1 cellular context compared by ENCODE assay signal in the genomic region with DNA sequence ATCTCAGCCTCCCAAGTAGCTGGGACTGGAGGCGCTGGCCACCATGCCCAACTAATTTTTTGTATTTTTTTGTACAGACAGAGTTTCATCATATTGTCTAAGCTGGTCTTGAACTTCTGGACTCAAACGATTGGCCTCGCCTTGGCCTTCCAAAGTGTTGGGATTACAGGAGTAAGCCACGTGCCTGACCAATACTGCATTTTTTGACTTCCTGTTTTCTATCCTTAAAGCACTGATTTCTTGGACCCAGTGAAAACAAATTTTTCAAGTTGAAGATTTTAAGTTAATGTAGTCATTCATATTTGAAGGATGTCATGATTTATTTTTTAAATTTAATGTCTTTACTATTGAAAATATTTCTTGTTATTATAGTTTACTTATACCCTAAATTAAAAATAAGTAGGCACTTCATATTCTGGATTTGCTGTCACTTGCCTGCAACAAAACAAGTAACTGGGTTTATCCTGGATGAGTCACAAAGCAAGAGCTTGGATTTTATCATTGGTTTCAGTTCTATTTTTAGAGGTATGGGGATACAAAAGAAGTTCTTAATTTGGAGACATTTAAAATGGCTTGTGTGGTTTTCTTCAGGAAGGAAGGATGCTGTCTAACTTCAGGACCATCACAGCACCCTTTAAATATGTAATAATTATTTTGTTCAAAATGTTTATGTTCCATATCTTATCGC.
TF ChIP-seq lines count a peak whose summit lies in the region.

No MANE protein-coding gene starts in this region.

TF ChIP-seq in K562, 482 proteins besides CTCF, POLR2A, EP300 and RAD21 (continues in another document):
- TF ChIP-seq PBX2 (CRISPR knock-in tag; IDR thresholded peaks at IDR 0.05; ENCODE audit: low read depth) (no peak), PBX2 (tag; conservative IDR thresholded peaks at IDR 0.05; ENCODE audit: low read depth) (no peak), EGR1 (conservative IDR thresholded peaks at IDR 0.05) (no peak), PURB (CRISPR knock-in tag; IDR thresholded peaks at IDR 0.05; ENCODE audit: low read depth) (no peak), HMG20B (CRISPR knock-in tag; IDR thresholded peaks at IDR 0.05) (no peak), L3MBTL2 (IDR thresholded peaks at IDR 0.05) (peak; percentile 85), PCBP1 (IDR thresholded peaks at IDR 0.05; ENCODE audit: low read depth, low read length, poor library complexity, severe bottlenecking) (no peak), ZNF12 (CRISPR knock-in tag; IDR thresholded peaks at IDR 0.05) (no peak), ETS2 (tag; IDR thresholded peaks at IDR 0.05; ENCODE audit: borderline replicate concordance, poor library complexity, severe bottlenecking) (no peak), CLOCK (CRISPR knock-in tag; IDR thresholded peaks at IDR 0.05; ENCODE audit: borderline replicate concordance) (no peak), NR3C1 (CRISPR knock-in tag; IDR thresholded peaks at IDR 0.05) (no peak), DPF2 (IDR thresholded peaks at IDR 0.05) (peak; percentile 47), NR1H2 (CRISPR knock-in tag; IDR thresholded peaks at IDR 0.05) (no peak), RCOR1 (IDR thresholded peaks at IDR 0.05; ENCODE audit: borderline replicate concordance in 1 of 2, low read depth in 2 of 2, low read length in 2 of 2) (0 out of 4 replicates have a peak, but pooled peaks of 1 of the 2 experiments have one; percentile 6), ZNF146 (CRISPR knock-in tag; IDR thresholded peaks at IDR 0.05; ENCODE audit: unreplicated experiment) (no peak), KAT2B (IDR thresholded peaks at IDR 0.05; ENCODE audit: low read depth, low read length) (no peak), GTF2A2 (tag; IDR thresholded peaks at IDR 0.05) (no peak), SNRNP70 (optimal IDR thresholded peaks at IDR 0.05; ENCODE audit: low read depth, low read length) (no peak), RFX7 (CRISPR knock-in tag; IDR thresholded peaks at IDR 0.05) (no peak), REST (CRISPR knock-in tag; IDR thresholded peaks at IDR 0.05; ENCODE audit: low read depth) (no peak), ZKSCAN1 (IDR thresholded peaks at IDR 0.05; ENCODE audit: low read depth, low read length) (no peak), ADNP (tag; IDR thresholded peaks at IDR 0.05) (peak; percentile 65), ARID2 (IDR thresholded peaks at IDR 0.05) (no peak), RUNX1 (IDR thresholded peaks at IDR 0.05; ENCODE audit: low read depth) (no peak), U2AF2 (optimal IDR thresholded peaks at IDR 0.05; ENCODE audit: low read depth, low read length) (no peak), ZNF217 (CRISPR knock-in tag; IDR thresholded peaks at IDR 0.05) (no peak), TFE3 (CRISPR knock-in tag; IDR thresholded peaks at IDR 0.05) (no peak), CC2D1A (IDR thresholded peaks at IDR 0.05) (no peak), STAT5A (IDR thresholded peaks at IDR 0.05; ENCODE audit: borderline replicate concordance, low read length) (no peak), SRSF1 (IDR thresholded peaks at IDR 0.05; ENCODE audit: low read depth, low read length) (no peak), ZNF589 (CRISPR knock-in tag; IDR thresholded peaks at IDR 0.05; ENCODE audit: low read depth) (no peak), ESRRA (IDR thresholded peaks at IDR 0.05; ENCODE audit: borderline replicate concordance, low read depth) (no peak), KLF10 (CRISPR knock-in tag; IDR thresholded peaks at IDR 0.05) (no peak), SPI1 (IDR thresholded peaks at IDR 0.05; ENCODE audit: borderline replicate concordance, low read depth, low read length) (peak; percentile 83), KLF16 (IDR thresholded peaks at IDR 0.05) (no peak), CREB5 (CRISPR knock-in tag; IDR thresholded peaks at IDR 0.05) (no peak), LARP7 (IDR thresholded peaks at IDR 0.05) (no peak), ELK1 (CRISPR knock-in tag; IDR thresholded peaks at IDR 0.05) (no peak), OTX1 (CRISPR knock-in tag; IDR thresholded peaks at IDR 0.05) (no peak), POLR2B (IDR thresholded peaks at IDR 0.05; ENCODE audit: low read depth, partially characterized antibody) (no peak), MYC (IDR thresholded peaks at IDR 0.05; ENCODE audit: low read depth, low read length) (peak; percentile 42; the same call in 1 of the 2 replicates), MYC (CRISPR knock-in tag; IDR thresholded peaks at IDR 0.05; ENCODE audit: borderline replicate concordance, low read depth) (no peak), MEF2A (IDR thresholded peaks at IDR 0.05; ENCODE audit: control insufficient read depth, low read depth, low read length) (peak; percentile 90)
- TF ChIP-seq, protein P1, sequence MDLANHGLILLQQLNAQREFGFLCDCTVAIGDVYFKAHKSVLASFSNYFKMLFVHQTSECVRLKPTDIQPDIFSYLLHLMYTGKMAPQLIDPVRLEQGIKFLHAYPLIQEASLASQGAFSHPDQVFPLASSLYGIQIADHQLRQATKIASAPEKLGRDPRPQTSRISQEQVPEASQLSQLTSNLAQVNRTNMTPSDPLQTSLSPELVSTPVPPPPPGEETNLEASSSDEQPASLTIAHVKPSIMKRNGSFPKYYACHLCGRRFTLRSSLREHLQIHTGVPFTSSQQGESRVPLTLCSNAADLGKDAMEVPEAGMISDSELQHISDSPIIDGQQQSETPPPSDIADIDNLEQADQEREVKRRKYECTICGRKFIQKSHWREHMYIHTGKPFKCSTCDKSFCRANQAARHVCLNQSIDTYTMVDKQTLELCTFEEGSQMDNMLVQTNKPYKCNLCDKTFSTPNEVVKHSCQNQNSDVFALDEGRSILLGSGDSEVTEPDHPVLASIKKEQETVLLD (IDR thresholded peaks at IDR 0.05) = no peak
- TF ChIP-seq, protein P2, sequence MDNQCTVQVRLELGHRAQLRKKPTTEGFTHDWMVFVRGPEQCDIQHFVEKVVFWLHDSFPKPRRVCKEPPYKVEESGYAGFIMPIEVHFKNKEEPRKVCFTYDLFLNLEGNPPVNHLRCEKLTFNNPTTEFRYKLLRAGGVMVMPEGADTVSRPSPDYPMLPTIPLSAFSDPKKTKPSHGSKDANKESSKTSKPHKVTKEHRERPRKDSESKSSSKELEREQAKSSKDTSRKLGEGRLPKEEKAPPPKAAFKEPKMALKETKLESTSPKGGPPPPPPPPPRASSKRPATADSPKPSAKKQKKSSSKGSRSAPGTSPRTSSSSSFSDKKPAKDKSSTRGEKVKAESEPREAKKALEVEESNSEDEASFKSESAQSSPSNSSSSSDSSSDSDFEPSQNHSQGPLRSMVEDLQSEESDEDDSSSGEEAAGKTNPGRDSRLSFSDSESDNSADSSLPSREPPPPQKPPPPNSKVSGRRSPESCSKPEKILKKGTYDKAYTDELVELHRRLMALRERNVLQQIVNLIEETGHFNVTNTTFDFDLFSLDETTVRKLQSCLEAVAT (IDR thresholded peaks at IDR 0.05) = no peak
- TF ChIP-seq, protein P3, sequence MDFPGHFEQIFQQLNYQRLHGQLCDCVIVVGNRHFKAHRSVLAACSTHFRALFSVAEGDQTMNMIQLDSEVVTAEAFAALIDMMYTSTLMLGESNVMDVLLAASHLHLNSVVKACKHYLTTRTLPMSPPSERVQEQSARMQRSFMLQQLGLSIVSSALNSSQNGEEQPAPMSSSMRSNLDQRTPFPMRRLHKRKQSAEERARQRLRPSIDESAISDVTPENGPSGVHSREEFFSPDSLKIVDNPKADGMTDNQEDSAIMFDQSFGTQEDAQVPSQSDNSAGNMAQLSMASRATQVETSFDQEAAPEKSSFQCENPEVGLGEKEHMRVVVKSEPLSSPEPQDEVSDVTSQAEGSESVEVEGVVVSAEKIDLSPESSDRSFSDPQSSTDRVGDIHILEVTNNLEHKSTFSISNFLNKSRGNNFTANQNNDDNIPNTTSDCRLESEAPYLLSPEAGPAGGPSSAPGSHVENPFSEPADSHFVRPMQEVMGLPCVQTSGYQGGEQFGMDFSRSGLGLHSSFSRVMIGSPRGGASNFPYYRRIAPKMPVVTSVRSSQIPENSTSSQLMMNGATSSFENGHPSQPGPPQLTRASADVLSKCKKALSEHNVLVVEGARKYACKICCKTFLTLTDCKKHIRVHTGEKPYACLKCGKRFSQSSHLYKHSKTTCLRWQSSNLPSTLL (IDR thresholded peaks at IDR 0.05) = no peak
